ENCODE assay signal across 9 cellular contexts in the genomic region with DNA sequence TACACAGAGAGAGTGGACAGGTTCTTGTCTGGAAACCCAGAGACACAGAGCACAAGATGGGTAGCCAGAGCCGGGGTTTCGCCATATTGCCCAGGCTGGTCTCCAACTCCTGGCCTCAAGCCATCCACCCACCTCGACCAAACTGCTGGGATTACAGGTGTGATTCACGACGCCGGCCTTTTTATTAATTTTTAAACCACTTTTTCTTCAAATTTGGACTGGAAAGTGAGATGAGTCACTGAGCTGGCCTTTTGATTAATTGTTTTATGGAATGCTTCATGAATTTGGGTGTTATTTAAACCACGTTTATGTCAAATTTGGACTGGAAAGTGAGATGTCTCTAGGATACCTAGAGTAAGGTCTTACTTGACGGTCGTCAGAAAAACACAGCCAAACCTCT. TPM values are rescaled to one million over a fixed set of nuclear protein-coding genes. Genes with fewer than 3 reads are reported as not detected.
"Had no signal": no experiment of that assay in that cellular context is flagged by ENCODE, and none has a peak within 500 bp of the region (broad histone marks: within the 10 kb centered on the region; RNA-seq: fewer than 3 reads in every experiment).

No MANE protein-coding gene starts in this region.

- FAIRE-seq: H54 had no signal

- DNase-seq: HCEC 1CT, KG1 had no signal

- H3K4me2 ChIP-seq: GM23338 had no signal

- H3K4me3 ChIP-seq: GM23338, K562 had no signal

RNA-seq across cellular contexts. Expression of gene IGFL1, which starts 12.1 kb away (rescaled TPM):
- total RNA-seq: GM23338, H1, H9, HT-29, IMR-90, K562 had no signal
- polyA plus RNA-seq: GM23338, H1, IMR-90, K562 had no signal
